Comparison of ENCODE assay signal across 9 cellular contexts in the genomic region with DNA sequence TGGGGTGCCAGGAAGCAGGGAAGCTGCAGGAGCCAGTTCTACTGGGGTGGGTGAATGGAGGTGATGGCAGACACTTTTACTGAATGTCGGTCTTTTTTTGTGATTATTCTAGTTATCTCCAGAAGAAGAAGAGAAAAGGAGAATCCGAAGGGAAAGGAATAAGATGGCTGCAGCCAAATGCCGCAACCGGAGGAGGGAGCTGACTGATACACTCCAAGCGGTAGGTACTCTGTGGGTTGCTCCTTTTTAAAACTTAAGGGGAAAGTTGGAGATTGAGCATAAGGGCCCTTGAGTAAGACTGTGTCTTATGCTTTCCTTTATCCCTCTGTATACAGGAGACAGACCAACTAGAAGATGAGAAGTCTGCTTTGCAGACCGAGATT. TPM values are rescaled to one million over a fixed set of nuclear protein-coding genes. Genes with fewer than 3 reads are reported as not detected.
DNase-seq lines count a peak whose midpoint lies in the region; ATAC-seq and TF ChIP-seq lines count a peak whose summit lies in the region.
"Had no signal": no experiment of that assay in that cellular context is flagged by ENCODE, and none has a peak within 500 bp of the region (broad histone marks: within the 10 kb centered on the region; RNA-seq: fewer than 3 reads in every experiment).

No MANE protein-coding gene starts in this region.

- peak overlapping the region; percentile 82 for H3K4me3 Mint-ChIP-seq in stimulated activated memory B cell treated with anti-CD40 and anti-IgM and Interleukin-4, amounts not matched to agents 10 μg/mL and 1 μg/mL and 100 μg/mL, for 72 hours

- H3K27ac Mint-ChIP-seq in stimulated activated memory B cell treated with anti-CD40 and anti-IgM and Interleukin-4, amounts not matched to agents 10 μg/mL and 1 μg/mL and 100 μg/mL, for 72 hours: no peak overlapping the region

- H3K27me3 ChIP-seq in brain microvascular endothelial cell (replicated peaks) (no peaks in the 10 kb centered on the region), liver (ENCODE audit: control insufficient read depth in 4 of 4, insufficient read depth in 4 of 4, low read length in 3 of 4) (no peaks in the 10 kb centered on the region)

- TF ChIP-seq CTCF in brain microvascular endothelial cell (IDR thresholded peaks at IDR 0.05; ENCODE audit: low read depth, low read length, missing control alignments) (no peak), liver (IDR thresholded peaks at IDR 0.05; ENCODE audit: low read depth, low read length, missing input control) (no peak)

- DNase-seq in M059J (ENCODE audit: low read depth) (peak; percentile 52), brain microvascular endothelial cell (no peak), NCI-H187 treated with DMSO at 0.1 percent for 48 hours (lab: John Stamatoyannopoulos, UW) (no peak)
- DNase-seq in stimulated activated naive CD4-positive, alpha-beta T cell treated with Interleukin-2 at 50 U/mL for 16 hours (lab: John Stamatoyannopoulos, UW): no peak
- DNase-seq: NCI-H1417 treated with DMSO at 0.1 percent for 48 hours had no signal

- peaks cover 3 to 27% (median 14%) of the 10 kb centered on the region in 4 donors for H3K4me1 ChIP-seq in liver (ENCODE audit: control insufficient read depth in 4 of 4, insufficient read depth in 4 of 4, low read length in 3 of 4)

- WGBS in liver: 98% methylated on average over 6 of the region's 6 CpGs

- H3K36me3 ChIP-seq in brain microvascular endothelial cell (replicated peaks) (peaks cover 16% of the 10 kb centered on the region), liver (ENCODE audit: control insufficient read depth in 4 of 4, insufficient read depth in 3 of 4, low read depth in 1 of 4, low read length in 3 of 4) (peaks cover 2 to 15% (median 12%) of the 10 kb centered on the region in 4 donors)

- TF ChIP-seq RAD21 in liver (IDR thresholded peaks at IDR 0.05): no peak

- no peaks in the 10 kb centered on the region for H3K9me3 ChIP-seq in liver (ENCODE audit: control insufficient read depth in 4 of 4, low read length in 3 of 4)

- H3K27me3 Mint-ChIP-seq in stimulated activated memory B cell treated with anti-CD40 and anti-IgM and Interleukin-4, amounts not matched to agents 10 μg/mL and 1 μg/mL and 100 μg/mL, for 72 hours: peaks cover 60% of the 10 kb centered on the region

- peaks cover 41% of the 10 kb centered on the region for H3K4me1 Mint-ChIP-seq in stimulated activated memory B cell treated with anti-CD40 and anti-IgM and Interleukin-4, amounts not matched to agents 10 μg/mL and 1 μg/mL and 100 μg/mL, for 72 hours

- peaks cover 19% of the 10 kb centered on the region for H3K36me3 Mint-ChIP-seq in stimulated activated memory B cell treated with anti-CD40 and anti-IgM and Interleukin-4, amounts not matched to agents 10 μg/mL and 1 μg/mL and 100 μg/mL, for 72 hours

- H3K4me3 ChIP-seq in brain microvascular endothelial cell (ENCODE audit: low read depth, low read length): peak overlapping the region; percentile 99
- peak overlapping the region; percentile 71 to 92 (median 74) for H3K4me3 ChIP-seq in liver (ENCODE audit: low read depth in 1 of 3, low read length in 3 of 3)

- no peaks in the 10 kb centered on the region for H3K9me3 Mint-ChIP-seq in stimulated activated memory B cell treated with anti-CD40 and anti-IgM and Interleukin-4, amounts not matched to agents 10 μg/mL and 1 μg/mL and 100 μg/mL, for 72 hours

- H3K27ac ChIP-seq in brain microvascular endothelial cell: no peak overlapping the region
- no peak overlapping the region for H3K27ac ChIP-seq in liver (ENCODE audit: low read depth in 1 of 2, low read length in 2 of 2)

- in situ Hi-C loops in brain microvascular endothelial cell (cut with HindIII; ENCODE audit: low pct_ligation_motif_present, low sequenced_read_pairs): no loop called here

- H3K9ac ChIP-seq in liver (ENCODE audit: low read depth in 1 of 2, low read length in 2 of 2): peak overlapping the region; percentile 57 to 76

- ATAC-seq in stimulated activated memory B cell treated with anti-CD40 and anti-IgM and Interleukin-4, amounts not matched to agents 10 μg/mL and 1 μg/mL and 100 μg/mL, for 72 hours: no peak
- no peak for ATAC-seq in HG03439 (IDR thresholded peaks at IDR 0.05; ENCODE audit: unreplicated experiment)
- ATAC-seq in HG02970 (IDR thresholded peaks at IDR 0.05; ENCODE audit: low FRiP score, unreplicated experiment): no peak

TF ChIP-seq in liver, 16 proteins besides CTCF, POLR2A, EP300 and RAD21:
- TF ChIP-seq HNF4G (IDR thresholded peaks at IDR 0.05) (no peak), GABPA (IDR thresholded peaks at IDR 0.05 in 1 of 2, conservative IDR thresholded peaks at IDR 0.05 in 1 of 2) (no peak), EGR1 (IDR thresholded peaks at IDR 0.05; ENCODE audit: low read depth in 2 of 2) (no peak), FOXA1 (IDR thresholded peaks at IDR 0.05) (no peak), RXRA (IDR thresholded peaks at IDR 0.05) (no peak), JUND (IDR thresholded peaks at IDR 0.05) (no peak), NR2F2 (IDR thresholded peaks at IDR 0.05) (no peak), TAF1 (conservative IDR thresholded peaks at IDR 0.05) (no peak)
- TF ChIP-seq, protein P1, sequence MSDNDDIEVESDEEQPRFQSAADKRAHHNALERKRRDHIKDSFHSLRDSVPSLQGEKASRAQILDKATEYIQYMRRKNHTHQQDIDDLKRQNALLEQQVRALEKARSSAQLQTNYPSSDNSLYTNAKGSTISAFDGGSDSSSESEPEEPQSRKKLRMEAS (IDR thresholded peaks at IDR 0.05): no peak
- TF ChIP-seq, protein P2, sequence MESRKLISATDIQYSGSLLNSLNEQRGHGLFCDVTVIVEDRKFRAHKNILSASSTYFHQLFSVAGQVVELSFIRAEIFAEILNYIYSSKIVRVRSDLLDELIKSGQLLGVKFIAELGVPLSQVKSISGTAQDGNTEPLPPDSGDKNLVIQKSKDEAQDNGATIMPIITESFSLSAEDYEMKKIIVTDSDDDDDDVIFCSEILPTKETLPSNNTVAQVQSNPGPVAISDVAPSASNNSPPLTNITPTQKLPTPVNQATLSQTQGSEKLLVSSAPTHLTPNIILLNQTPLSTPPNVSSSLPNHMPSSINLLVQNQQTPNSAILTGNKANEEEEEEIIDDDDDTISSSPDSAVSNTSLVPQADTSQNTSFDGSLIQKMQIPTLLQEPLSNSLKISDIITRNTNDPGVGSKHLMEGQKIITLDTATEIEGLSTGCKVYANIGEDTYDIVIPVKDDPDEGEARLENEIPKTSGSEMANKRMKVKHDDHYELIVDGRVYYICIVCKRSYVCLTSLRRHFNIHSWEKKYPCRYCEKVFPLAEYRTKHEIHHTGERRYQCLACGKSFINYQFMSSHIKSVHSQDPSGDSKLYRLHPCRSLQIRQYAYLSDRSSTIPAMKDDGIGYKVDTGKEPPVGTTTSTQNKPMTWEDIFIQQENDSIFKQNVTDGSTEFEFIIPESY (IDR thresholded peaks at IDR 0.05): no peak
- TF ChIP-seq, protein P3, sequence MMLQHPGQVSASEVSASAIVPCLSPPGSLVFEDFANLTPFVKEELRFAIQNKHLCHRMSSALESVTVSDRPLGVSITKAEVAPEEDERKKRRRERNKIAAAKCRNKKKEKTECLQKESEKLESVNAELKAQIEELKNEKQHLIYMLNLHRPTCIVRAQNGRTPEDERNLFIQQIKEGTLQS (IDR thresholded peaks at IDR 0.05): no peak

RNA-seq across cellular contexts. Expression of a gene that starts 1.8 kb away (rescaled TPM):
- 24.0 and 31.6 TPM in 2 replicates for total RNA-seq in M059J (2014; rRNA removed; shearing (Covaris generic))
- total RNA-seq in liver: 10 to 100 TPM; 18.9 to 21.2 TPM
- 10 to 100 TPM; 13.2 to 82.7 TPM for polyA plus RNA-seq in liver
